In the genomic region with DNA sequence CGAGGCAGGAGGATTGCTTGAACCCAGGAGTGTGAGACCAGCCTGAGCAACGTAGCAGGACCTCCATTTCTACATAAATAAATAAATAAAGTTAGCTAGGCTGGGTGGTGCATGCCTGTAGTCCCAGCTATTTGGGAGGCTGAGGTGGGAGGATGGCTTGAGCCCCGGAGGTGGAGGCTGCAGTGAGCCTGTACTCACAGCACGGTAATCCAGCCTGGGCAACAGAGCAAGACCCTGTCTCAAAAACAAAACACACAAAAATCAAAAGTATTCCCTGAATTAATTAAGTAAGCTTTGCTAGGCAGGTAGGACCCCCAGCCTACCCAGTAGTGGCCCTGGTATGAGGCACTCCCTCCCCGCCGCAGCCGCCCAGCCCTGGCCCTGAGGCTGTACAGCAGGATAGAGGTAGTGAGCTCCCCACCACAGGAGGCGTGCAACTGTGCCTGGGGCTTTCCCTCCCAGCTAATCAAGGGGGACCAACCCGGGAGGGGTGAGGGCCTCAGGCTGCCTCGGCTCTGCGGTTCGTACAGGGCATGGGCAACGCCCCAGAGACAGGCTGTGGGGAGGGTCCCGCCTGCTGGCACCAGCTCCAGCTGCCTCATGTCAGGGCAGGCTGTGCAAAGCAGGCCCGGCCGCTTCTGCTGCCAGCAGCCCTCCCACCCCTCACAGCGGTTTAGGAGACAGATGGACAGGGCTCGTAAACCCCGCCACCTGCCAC, we compare ENCODE assay signal across 20 cellular contexts. TPM values are rescaled to one million over a fixed set of nuclear protein-coding genes. Genes with fewer than 3 reads are reported as not detected.
A peak's percentile ranks its signal among the peaks of the same experiment; 100 is the strongest.
DNase-seq lines count a peak whose midpoint lies in the region; ATAC-seq and TF ChIP-seq lines count a peak whose summit lies in the region.
"Had no signal": no experiment of that assay in that cellular context is flagged by ENCODE, and none has a peak within 500 bp of the region (broad histone marks: within the 10 kb centered on the region; RNA-seq: fewer than 3 reads in every experiment).

No MANE protein-coding gene starts in this region.

- in situ Hi-C loops in gastrocnemius medialis (cut with MboI; ENCODE audit: low sequenced_read_pairs in 4 of 4): loop anchor here in 2 of 4 donors (25.0 kb wide), 1 partner anchor 180 kb away; the partner anchor contains the start of gene ZFAND2A (in 2 of the 2)

- H3K27ac Mint-ChIP-seq in activated T-helper 2 cell treated with anti-CD3 and anti-CD28 coated beads, Interferon-gamma antibody, Interleukin-2, Interleukin-4, amounts not matched to agents 10 μg/mL and 5 μg/mL and 100 μg/mL, durations not matched to agents 14 hours and 24 hours and 36 hours: no peak overlapping the region
- H3K27ac Mint-ChIP-seq: activated CD4-positive, alpha-beta memory T cell treated with anti-CD3 and anti-CD28 coated beads for 36 hours; activated naive CD4-positive, alpha-beta T cell treated with anti-CD3 and anti-CD28 coated beads for 36 hours; CD4-positive, alpha-beta T cell; GM23338; T-helper 1 cell treated with Interleukin-12 subunit alpha and Interleukin-12 subunit beta and Interleukin-4 antibody, amounts not matched to agents 30 μg/mL and 1 μg/mL, for 36 hours had no signal

- ATAC-seq in foreskin keratinocyte: peak; percentile 3
- ATAC-seq in gastrocnemius medialis: no peak
- ATAC-seq in HG03097 (IDR thresholded peaks at IDR 0.05; ENCODE audit: low FRiP score, unreplicated experiment): no peak
- ATAC-seq: GM23338 had no signal

- no peaks in the 10 kb centered on the region for H3K4me1 Mint-ChIP-seq in activated T-helper 2 cell treated with anti-CD3 and anti-CD28 coated beads, Interferon-gamma antibody, Interleukin-2, Interleukin-4, amounts not matched to agents 10 μg/mL and 5 μg/mL and 100 μg/mL, durations not matched to agents 14 hours and 24 hours and 36 hours (ENCODE audit: low read depth)
- H3K4me1 Mint-ChIP-seq: central memory CD8-positive, alpha-beta T cell had no signal

- H3K4me1 ChIP-seq in BLaER1 (peaks cover 100% of the 10 kb centered on the region), foreskin keratinocyte (no peaks in the 10 kb centered on the region), gastrocnemius medialis (no peaks in the 10 kb centered on the region)

- H3K9me3 ChIP-seq in BLaER1 (no peaks in the 10 kb centered on the region), gastrocnemius medialis (no peaks in the 10 kb centered on the region)
- H3K9me3 ChIP-seq: spleen had no signal

- H3K27me3 Mint-ChIP-seq in activated T-helper 2 cell treated with anti-CD3 and anti-CD28 coated beads, Interferon-gamma antibody, Interleukin-2, Interleukin-4, amounts not matched to agents 10 μg/mL and 5 μg/mL and 100 μg/mL, durations not matched to agents 14 hours and 24 hours and 36 hours (ENCODE audit: low read depth): no peaks in the 10 kb centered on the region
- H3K27me3 Mint-ChIP-seq: activated CD4-positive, alpha-beta memory T cell treated with anti-CD3 and anti-CD28 coated beads for 36 hours had no signal

- no peak overlapping the region for H3K4me3 Mint-ChIP-seq in activated T-helper 2 cell treated with anti-CD3 and anti-CD28 coated beads, Interferon-gamma antibody, Interleukin-2, Interleukin-4, amounts not matched to agents 10 μg/mL and 5 μg/mL and 100 μg/mL, durations not matched to agents 14 hours and 24 hours and 36 hours (ENCODE audit: low read depth)
- H3K4me3 Mint-ChIP-seq: activated CD4-positive, alpha-beta memory T cell treated with anti-CD3 and anti-CD28 coated beads for 36 hours; activated naive CD4-positive, alpha-beta T cell treated with anti-CD3 and anti-CD28 coated beads for 36 hours; CD4-positive, alpha-beta T cell; central memory CD8-positive, alpha-beta T cell; GM23338; T-helper 1 cell treated with Interleukin-12 subunit alpha and Interleukin-12 subunit beta and Interleukin-4 antibody, amounts not matched to agents 30 μg/mL and 1 μg/mL, for 36 hours had no signal

- TF ChIP-seq CTCF in foreskin keratinocyte (conservative IDR thresholded peaks at IDR 0.05): no peak
- TF ChIP-seq CTCF in gastrocnemius medialis (IDR thresholded peaks at IDR 0.05 in 4 of 5, conservative IDR thresholded peaks at IDR 0.05 in 1 of 5): no peak

- DNase-seq in GF-D8 (lab: John Stamatoyannopoulos, UW) (peak; percentile 88), NCI-H526 (lab: John Stamatoyannopoulos, UW) (peak; percentile 42 to 83), foreskin keratinocyte (no peak), NCI-H2196 (lab: John Stamatoyannopoulos, UW; ENCODE audit: unreplicated experiment) (no peak), gastrocnemius medialis (no peak)
- no peak for DNase-seq in activated T-helper 2 cell treated with anti-CD3 and anti-CD28 coated beads, Interferon-gamma antibody, Interleukin-2, Interleukin-4, amounts not matched to agents 10 μg/mL and 5 μg/mL and 100 μg/mL, durations not matched to agents 14 hours and 24 hours and 36 hours (ENCODE audit: low spot score)
- DNase-seq: activated CD4-positive, alpha-beta memory T cell treated with anti-CD3 and anti-CD28 coated beads for 36 hours; activated naive CD4-positive, alpha-beta T cell treated with anti-CD3 and anti-CD28 coated beads for 36 hours; anterior cingulate cortex; CD4-positive, alpha-beta T cell; effector CD8-positive, alpha-beta T cell; NCI-H187; NCI-H510A treated with DMSO at 0.1 percent for 48 hours; spleen had no signal

- H3K36me3 Mint-ChIP-seq in activated T-helper 2 cell treated with anti-CD3 and anti-CD28 coated beads, Interferon-gamma antibody, Interleukin-2, Interleukin-4, amounts not matched to agents 10 μg/mL and 5 μg/mL and 100 μg/mL, durations not matched to agents 14 hours and 24 hours and 36 hours (ENCODE audit: low read depth): no peaks in the 10 kb centered on the region
- H3K36me3 Mint-ChIP-seq: activated CD4-positive, alpha-beta memory T cell treated with anti-CD3 and anti-CD28 coated beads for 36 hours had no signal

- H4K20me1 ChIP-seq in BLaER1: no peaks in the 10 kb centered on the region

- H3K27ac ChIP-seq in BLaER1 (peak overlapping the region; percentile 92), foreskin keratinocyte (no peak overlapping the region), gastrocnemius medialis (no peak overlapping the region)
- H3K27ac ChIP-seq: spleen had no signal

- H3K27me3 ChIP-seq in BLaER1 (no peaks in the 10 kb centered on the region), foreskin keratinocyte (peaks cover 54% of the 10 kb centered on the region), gastrocnemius medialis (peaks cover 23 to 39% (median 26%) of the 10 kb centered on the region in 3 donors)

- H3K36me3 ChIP-seq in BLaER1 (no peaks in the 10 kb centered on the region), gastrocnemius medialis (no peaks in the 10 kb centered on the region)
- H3K36me3 ChIP-seq: spleen had no signal

- peak overlapping the region; percentile 84 for H3K4me2 ChIP-seq in BLaER1
- H3K4me2 ChIP-seq: GM23338 had no signal

- TF ChIP-seq POLR2A in gastrocnemius medialis (IDR thresholded peaks at IDR 0.05): no peak

- H3K4me3 ChIP-seq in BLaER1 (no peak overlapping the region; the same call in 1 of the 2 replicates), gastrocnemius medialis (no peak overlapping the region)
- H3K4me3 ChIP-seq: GM23338, spleen had no signal

- H3K9me3 Mint-ChIP-seq in activated T-helper 2 cell treated with anti-CD3 and anti-CD28 coated beads, Interferon-gamma antibody, Interleukin-2, Interleukin-4, amounts not matched to agents 10 μg/mL and 5 μg/mL and 100 μg/mL, durations not matched to agents 14 hours and 24 hours and 36 hours: no peaks in the 10 kb centered on the region
- H3K9me3 Mint-ChIP-seq: activated CD4-positive, alpha-beta memory T cell treated with anti-CD3 and anti-CD28 coated beads for 36 hours; activated naive CD4-positive, alpha-beta T cell treated with anti-CD3 and anti-CD28 coated beads for 36 hours; CD4-positive, alpha-beta T cell; central memory CD8-positive, alpha-beta T cell; GM23338; T-helper 1 cell treated with Interleukin-12 subunit alpha and Interleukin-12 subunit beta and Interleukin-4 antibody, amounts not matched to agents 30 μg/mL and 1 μg/mL, for 36 hours had no signal

- intact Hi-C loops in gastrocnemius medialis (cut with DNase I; ENCODE audit: low total_unique reads): no loop called here
- intact Hi-C loops in activated T-helper 2 cell treated with anti-CD3 and anti-CD28 coated beads, Interferon-gamma antibody, Interleukin-2, Interleukin-4, amounts not matched to agents 10 μg/mL and 5 μg/mL and 100 μg/mL, durations not matched to agents 14 hours and 24 hours and 36 hours (cut with micrococcal nuclease): no loop called here

- H3K9ac ChIP-seq in BLaER1: peak overlapping the region; percentile 73

RNA-seq across cellular contexts. Expression of gene CYP2W1, which starts 1.0 kb away (rescaled TPM):
- total RNA-seq in foreskin keratinocyte (not detected in 2 replicates), gastrocnemius medialis (not detected)
- not detected in 2 replicates for polyA plus RNA-seq in foreskin keratinocyte
- not detected in 2 replicates for total RNA-seq in activated T-helper 2 cell treated with anti-CD3 and anti-CD28 coated beads, Interferon-gamma antibody, Interleukin-2, Interleukin-4, amounts not matched to agents 10 μg/mL and 5 μg/mL and 100 μg/mL, durations not matched to agents 14 hours and 24 hours and 36 hours
- total RNA-seq: activated CD4-positive, alpha-beta memory T cell treated with anti-CD3 and anti-CD28 coated beads for 36 hours; activated naive CD4-positive, alpha-beta T cell treated with anti-CD3 and anti-CD28 coated beads for 36 hours; CD4-positive, alpha-beta T cell; GM23338; M059J had no signal
- polyA plus RNA-seq: GM23338 had no signal

RNA-seq across cellular contexts. Expression of gene COX19, which starts 6.6 kb away (rescaled TPM):
- total RNA-seq in foreskin keratinocyte: 5.9 and 6.0 TPM in 2 replicates
- 5.6 and 6.1 TPM in 2 replicates for polyA plus RNA-seq in foreskin keratinocyte
- 1 to 10 TPM; 4.7 to 6.5 (median 5.2) TPM for total RNA-seq in gastrocnemius medialis
- total RNA-seq in activated T-helper 2 cell treated with anti-CD3 and anti-CD28 coated beads, Interferon-gamma antibody, Interleukin-2, Interleukin-4, amounts not matched to agents 10 μg/mL and 5 μg/mL and 100 μg/mL, durations not matched to agents 14 hours and 24 hours and 36 hours: 15.0 and 17.2 TPM in 2 replicates

RNA-seq across cellular contexts. Expression of gene ADAP1, which starts 27.5 kb away (rescaled TPM):
- total RNA-seq in foreskin keratinocyte: 5.8 and 7.8 TPM in 2 replicates
- 5.1 and 6.9 TPM in 2 replicates for polyA plus RNA-seq in foreskin keratinocyte
- total RNA-seq in gastrocnemius medialis: 1 to 10 TPM in 2 of 4 donors, under 1 TPM in 2; 0.71 to 5.0 (median 1.1) TPM
- total RNA-seq in activated T-helper 2 cell treated with anti-CD3 and anti-CD28 coated beads, Interferon-gamma antibody, Interleukin-2, Interleukin-4, amounts not matched to agents 10 μg/mL and 5 μg/mL and 100 μg/mL, durations not matched to agents 14 hours and 24 hours and 36 hours: 62.8 and 65.2 TPM in 2 replicates

Comparison
In these comparisons a context has a peak if more than half of its experiments do, and no peak if none do; other contexts are left out.
1. DNase-seq: peak in GF-D8 (single experiment) and NCI-H526 (2 of 2); none in foreskin keratinocyte (0 of 2), NCI-H2196 (single experiment), gastrocnemius medialis (0 of 2) and activated T-helper 2 cell treated with anti-CD3 and anti-CD28 coated beads, Interferon-gamma antibody, Interleukin-2, Interleukin-4, amounts not matched to agents 10 μg/mL and 5 μg/mL and 100 μg/mL, durations not matched to agents 14 hours and 24 hours and 36 hours (single experiment).